In the genomic region with DNA sequence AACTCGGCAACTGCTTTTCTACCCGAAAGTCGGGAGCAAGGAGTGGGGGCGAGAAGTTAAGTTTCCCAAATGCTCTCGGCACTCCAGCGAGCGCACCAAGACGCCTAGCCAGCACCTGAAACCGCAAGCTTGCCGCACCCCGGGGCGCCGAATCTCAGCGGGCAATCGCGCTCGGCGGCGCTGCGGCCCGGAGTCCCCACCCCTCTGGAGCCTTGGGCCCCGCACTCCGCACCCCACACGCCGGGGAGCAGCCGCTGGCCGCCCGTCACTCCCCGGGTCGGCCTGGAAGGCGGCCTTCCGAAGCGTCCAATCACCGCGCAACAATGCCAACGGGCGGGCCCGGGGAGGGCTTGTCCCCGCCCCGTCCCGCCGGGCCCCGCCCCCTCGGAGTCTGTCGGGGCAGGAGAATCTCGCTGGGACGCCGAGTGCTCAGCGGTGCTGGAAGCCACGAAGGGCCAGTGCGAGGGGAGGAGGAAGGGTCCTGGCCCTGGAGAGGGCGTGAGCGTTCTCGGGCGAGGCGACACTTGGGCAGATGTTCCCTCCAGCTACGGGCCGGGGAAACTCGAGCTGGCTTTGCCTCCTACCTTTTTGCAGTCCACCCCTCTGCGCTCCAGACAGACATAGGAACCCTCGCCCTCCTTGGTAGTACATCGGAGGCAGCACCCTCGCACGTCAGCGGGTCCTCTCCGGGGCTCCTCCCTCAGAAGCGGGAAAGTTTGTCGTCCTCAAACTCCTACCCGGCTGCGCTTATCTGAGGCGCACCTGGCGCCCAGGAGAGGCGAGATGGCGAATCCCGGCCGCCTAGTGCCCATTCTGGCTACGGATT, we compare ENCODE assay signal across 8 cellular contexts. TPM values are rescaled to one million over a fixed set of nuclear protein-coding genes. Genes with fewer than 3 reads are reported as not detected.
DNase-seq lines count a peak whose midpoint lies in the region; ATAC-seq, FAIRE-seq and TF ChIP-seq lines count a peak whose summit lies in the region.

No MANE protein-coding gene starts in this region.

- peak overlapping the region; percentile 92 for H2AFZ ChIP-seq in astrocyte (ENCODE audit: low read depth, low read length)

- peak overlapping the region; percentile 66 for H3K4me3 ChIP-seq in astrocyte (ENCODE audit: insufficient read depth, low read depth, low read length)
- peak overlapping the region; percentile 86 for H3K4me3 ChIP-seq in psoas muscle
- peak overlapping the region; percentile 52 to 61 for H3K4me3 ChIP-seq in uterus

- FAIRE-seq in astrocyte (lab: Jason Lieb, UNC) = no peak

- H3K9me3 Mint-ChIP-seq in astrocyte (ENCODE audit: unreplicated experiment) = peaks cover 2% of the 10 kb centered on the region

- peaks cover 9% of the 10 kb centered on the region for H3K4me1 Mint-ChIP-seq in T-helper 17 cell
- peaks cover 19% of the 10 kb centered on the region for H3K4me1 Mint-ChIP-seq in astrocyte (ENCODE audit: low read depth, unreplicated experiment)

- TF ChIP-seq CTCF in GM10248 (IDR thresholded peaks at IDR 0.05; ENCODE audit: control extremely low read depth, extremely low read depth, low read depth, missing control alignments) = no peak
- TF ChIP-seq CTCF in astrocyte (IDR thresholded peaks at IDR 0.05; ENCODE audit: insufficient read depth, low read depth, low read length) = no peak
- no peak for TF ChIP-seq CTCF in psoas muscle (IDR thresholded peaks at IDR 0.05)
- peak in 1 of 4 experiments; percentile 4 for TF ChIP-seq CTCF in uterus (IDR thresholded peaks at IDR 0.05)

- WGBS in psoas muscle, 3 donors = 2% methylated on average over 53 to 77 of the region's 77 CpGs

- peak overlapping the region; percentile 96 for H3K4me2 ChIP-seq in astrocyte (ENCODE audit: low read length)

- intact Hi-C loops in psoas muscle (cut with DNase I) (loop anchor here in 1 of 2 donors (5.0 kb wide), 1 partner anchor 118 kb away; no protein-coding TSS in a partner anchor), uterus (cut with DNase I; ENCODE audit: low total_unique reads) (no loop called here)

- no peaks in the 10 kb centered on the region for H3K36me3 ChIP-seq in astrocyte (ENCODE audit: insufficient read depth, low read length)
- no peaks in the 10 kb centered on the region for H3K36me3 ChIP-seq in psoas muscle (ENCODE audit: insufficient read depth in 1 of 2, low read depth in 1 of 2)
- no peaks in the 10 kb centered on the region for H3K36me3 ChIP-seq in uterus

- peaks cover 2% of the 10 kb centered on the region for H3K36me3 Mint-ChIP-seq in T-helper 17 cell (ENCODE audit: low read depth)
- H3K36me3 Mint-ChIP-seq in astrocyte (ENCODE audit: low read depth, unreplicated experiment) = no peaks in the 10 kb centered on the region

- H3K79me2 ChIP-seq in astrocyte (ENCODE audit: insufficient read depth, low read length) = no peaks in the 10 kb centered on the region

- H3K4me3 Mint-ChIP-seq in T-helper 17 cell (peak overlapping the region; percentile 77), astrocyte (ENCODE audit: unreplicated experiment) (peak overlapping the region; percentile 82)

- H3K9ac ChIP-seq in astrocyte (ENCODE audit: low read length) = peak overlapping the region; percentile 56

- ATAC-seq in HG02623 (IDR thresholded peaks at IDR 0.05; ENCODE audit: unreplicated experiment) = peak; percentile 94
- ATAC-seq in T-helper 17 cell = peak; percentile 88
- ATAC-seq in psoas muscle = peak; percentile 97 to 99 (median 98)

- no peaks in the 10 kb centered on the region for H4K20me1 ChIP-seq in astrocyte (ENCODE audit: insufficient read depth, low read length)

- H3K27me3 Mint-ChIP-seq in T-helper 17 cell (peaks cover 67% of the 10 kb centered on the region), astrocyte (ENCODE audit: low read depth, unreplicated experiment) (peaks cover 54% of the 10 kb centered on the region)

- H3K27ac ChIP-seq in astrocyte (ENCODE audit: low read depth, low read length) (no peak overlapping the region), psoas muscle (peak overlapping the region; percentile 49), uterus (peak overlapping the region; percentile 42 to 58)

- peak; percentile 19 to 55 for TF ChIP-seq POLR2A in uterus (IDR thresholded peaks at IDR 0.05)

- H3K27ac Mint-ChIP-seq in T-helper 17 cell (no peak overlapping the region), astrocyte (ENCODE audit: unreplicated experiment) (peak overlapping the region; percentile 41)

- POLR2A ChIA-PET in GM10248 (lab: Yijun Ruan, JAX) = no interaction called here

- peak; percentile 90 for DNase-seq in GM10248 (ENCODE audit: extremely low spot score)
- peak; percentile 83 for DNase-seq in NCI-H1105 (lab: John Stamatoyannopoulos, UW)
- DNase-seq in T-helper 17 cell = peak; percentile 48 to 55 (median 52)
- peak; percentile 67 for DNase-seq in astrocyte (ENCODE audit: low read depth)
- peak; percentile 94 for DNase-seq in hepatic stellate cell (ENCODE audit: low spot score)
- DNase-seq in psoas muscle = peak; percentile 94 to 96
- DNase-seq in uterus = peak; percentile 84 to 92

- H3K9me3 ChIP-seq in T-helper 17 cell (ENCODE audit: control insufficient read depth, low read length, poor library complexity, severe bottlenecking) = no peaks in the 10 kb centered on the region
- no peaks in the 10 kb centered on the region for H3K9me3 ChIP-seq in astrocyte (ENCODE audit: insufficient read depth, low read depth, low read length)
- no peaks in the 10 kb centered on the region for H3K9me3 ChIP-seq in psoas muscle
- H3K9me3 ChIP-seq in uterus = no peaks in the 10 kb centered on the region

- peaks cover 42% of the 10 kb centered on the region for H3K27me3 ChIP-seq in astrocyte (ENCODE audit: insufficient read depth, low read length)
- H3K27me3 ChIP-seq in psoas muscle (ENCODE audit: insufficient read depth in 3 of 3, low read length in 2 of 3) = peaks cover 0 to 41% (median 2%) of the 10 kb centered on the region in 3 donors
- no peaks in the 10 kb centered on the region for H3K27me3 ChIP-seq in uterus

- CTCF ChIA-PET in GM10248 (lab: Yijun Ruan, JAX) = interaction anchor here (2.3 kb wide), 1 partner anchor 12 kb away, joined by 8 read pairs; no protein-coding TSS in a partner anchor

- peaks cover 9% of the 10 kb centered on the region for H3K4me1 ChIP-seq in astrocyte (ENCODE audit: insufficient read depth, low read length)
- H3K4me1 ChIP-seq in psoas muscle = peaks cover 9% of the 10 kb centered on the region
- peaks cover 0 to 7% of the 10 kb centered on the region in 2 donors for H3K4me1 ChIP-seq in uterus

RNA-seq across cellular contexts. Expression of a gene that starts 1.1 kb away (rescaled TPM):
- total RNA-seq in T-helper 17 cell = under 1 TPM in 1 of 2 donors, not detected in 1; 0.07 TPM
- 1.0 and 1.4 TPM in 2 replicates for total RNA-seq in astrocyte
- 1 to 10 TPM in 2 of 4 donors, under 1 TPM in 2; 0.78 to 2.9 (median 1.6) TPM for total RNA-seq in psoas muscle
- polyA plus RNA-seq in psoas muscle = under 1 TPM; 0.34 to 0.78 (median 0.52) TPM
- 10 to 100 TPM in 2 of 4 donors, 1 to 10 TPM in 2; 1.0 to 11.2 (median 7.9) TPM for total RNA-seq in uterus
